In genomic region chr7:83442911-83443310, GRCh38 we compare ENCODE assay signal across 29 cellular contexts.
"Had no signal": no experiment of that assay in that cellular context is flagged by ENCODE, and none has a peak within 500 bp of the region (broad histone marks: within the 10 kb centered on the region; RNA-seq: fewer than 3 reads in every experiment).

No MANE protein-coding gene starts in this region.

- H2AFZ ChIP-seq: parathyroid adenoma had no signal

- H3K9me3 ChIP-seq: ovary, psoas muscle, spleen, suprapubic skin, testis, tibial artery, transverse colon, upper lobe of right lung, uterus had no signal

- H3K79me2 ChIP-seq: parathyroid adenoma had no signal

- H3K36me3 ChIP-seq: ovary, spleen, suprapubic skin, tibial artery, transverse colon, upper lobe of right lung, uterus had no signal

- H3K27me3 ChIP-seq: ovary, spleen, suprapubic skin, testis, transverse colon, upper lobe of right lung, uterus had no signal

- H3K4me2 ChIP-seq: smooth muscle cell had no signal

- ATAC-seq: naive thymus-derived CD8-positive, alpha-beta T cell; natural killer cell treated with Interleukin-12 subunit alpha and Interleukin-12 subunit beta and Interleukin-15 and Interleukin-18, amount 100 ng/mL, for 72 hours; psoas muscle; right cardiac atrium; sciatic nerve; stimulated activated memory B cell treated with anti-CD40 and anti-IgM and Interleukin-4, amounts not matched to agents 10 μg/mL and 1 μg/mL and 100 μg/mL, for 72 hours; stimulated activated naive CD8-positive, alpha-beta T cell treated with anti-CD3 and anti-CD28 coated beads, Interleukin-15, amount 100 ng/mL, for 72 hours; stimulated activated naive CD8-positive, alpha-beta T cell treated with anti-CD3 and anti-CD28 coated beads, Interleukin-15, Interleukin-2, amounts not matched to agents 100 U/mL and 50 U/mL, for 24 hours; upper lobe of right lung had no signal

- H3K27ac ChIP-seq: ovary, parathyroid adenoma, psoas muscle, skin epidermis, spleen, suprapubic skin, testis, tibial artery, transverse colon, upper lobe of right lung, uterus had no signal

- DNase-seq: naive thymus-derived CD8-positive, alpha-beta T cell; nephron progenitor cell; occipital lobe; ovary; posterior cingulate gyrus; psoas muscle; right cardiac atrium; spleen; stimulated activated CD4-positive, alpha-beta T cell treated with anti-CD3 and anti-CD28 coated beads, Interleukin-12 subunit alpha, Interleukin-12 subunit beta, amount 100 ng/mL, for 4 hours; stimulated activated CD4-positive, alpha-beta T cell treated with anti-CD3 and anti-CD28 coated beads, Interleukin-1b, Interleukin-23, amount 100 ng/mL, for 48 hours; stimulated activated CD4-positive, alpha-beta T cell treated with anti-CD3 and anti-CD28 coated beads, Interleukin-4, amount 100 ng/mL, for 1 hour; stimulated activated CD4-positive, alpha-beta T cell treated with anti-CD3 and anti-CD28 coated beads, Interleukin-4, amount 100 ng/mL, for 4 hours; stimulated activated CD8-positive, alpha-beta memory T cell treated with anti-CD3 and anti-CD28 coated beads, Interleukin-4, amount 100 ng/mL, for 48 hours; stimulated activated naive CD4-positive, alpha-beta T cell; stimulated activated naive CD8-positive, alpha-beta T cell treated with anti-CD3 and anti-CD28 coated beads, Interleukin-15, amount 100 ng/mL, for 72 hours; stimulated activated naive CD8-positive, alpha-beta T cell treated with anti-CD3 and anti-CD28 coated beads, Interleukin-15, Interleukin-2, amounts not matched to agents 100 U/mL and 50 U/mL, for 24 hours; substantia nigra; testis; tibial artery; transverse colon; upper lobe of right lung; uterus had no signal

- H3K4me1 ChIP-seq: parathyroid adenoma, psoas muscle, spleen, suprapubic skin, testis, tibial artery, transverse colon, upper lobe of right lung, uterus had no signal

- H3K9ac ChIP-seq: parathyroid adenoma had no signal

- H3K4me3 ChIP-seq: ovary, psoas muscle, skin epidermis, smooth muscle cell, spleen, suprapubic skin, testis, tibial artery, transverse colon, upper lobe of right lung, uterus had no signal
